18 cellular contexts compared by ENCODE assay signal in genomic region chr5:127849891-127850290, GRCh38.
"Had no signal": no experiment of that assay in that cellular context is flagged by ENCODE, and none has a peak within 500 bp of the region (broad histone marks: within the 10 kb centered on the region; RNA-seq: fewer than 3 reads in every experiment).

No MANE protein-coding gene starts in this region.

- H3K27me3 Mint-ChIP-seq: activated CD4-positive, alpha-beta T cell treated with anti-CD3 and anti-CD28 coated beads for 36 hours; activated naive CD8-positive, alpha-beta T cell treated with anti-CD3 and anti-CD28 coated beads, Interleukin-2, amount 10 ng/mL, durations not matched to agents 7 days and 5 days had no signal

- H3K36me3 Mint-ChIP-seq: activated naive CD8-positive, alpha-beta T cell treated with anti-CD3 and anti-CD28 coated beads, Interleukin-2, amount 10 ng/mL, durations not matched to agents 7 days and 5 days; naive thymus-derived CD8-positive, alpha-beta T cell had no signal

- ATAC-seq: activated CD4-positive, alpha-beta T cell treated with anti-CD3 and anti-CD28 coated beads for 36 hours; activated T-cell treated with anti-CD3 and anti-CD28 coated beads, Interleukin-2, amount 50 U/mL, for 72 hours; heart right ventricle; naive thymus-derived CD8-positive, alpha-beta T cell; sciatic nerve; upper lobe of right lung had no signal

- H3K27me3 ChIP-seq: heart right ventricle, upper lobe of right lung had no signal

- FAIRE-seq: bronchial epithelial cell, kidney had no signal

- H3K4me3 Mint-ChIP-seq: activated CD4-positive, alpha-beta memory T cell treated with anti-CD3 and anti-CD28 coated beads, Interleukin-2, amount 10 ng/mL, durations not matched to agents 7 days and 5 days; activated CD4-positive, alpha-beta T cell treated with anti-CD3 and anti-CD28 coated beads for 36 hours; activated naive CD8-positive, alpha-beta T cell treated with anti-CD3 and anti-CD28 coated beads, Interleukin-2, amount 10 ng/mL, durations not matched to agents 7 days and 5 days; activated T-cell treated with anti-CD3 and anti-CD28 coated beads, Interleukin-2, amount 50 U/mL, for 72 hours; naive thymus-derived CD8-positive, alpha-beta T cell had no signal

- H3K27ac ChIP-seq: heart right ventricle, upper lobe of right lung had no signal

- H3K4me1 ChIP-seq: prostate gland, upper lobe of right lung had no signal

- H3K36me3 ChIP-seq: heart right ventricle, prostate gland, upper lobe of right lung had no signal

- H3K4me1 Mint-ChIP-seq: activated CD4-positive, alpha-beta memory T cell treated with anti-CD3 and anti-CD28 coated beads, Interleukin-2, amount 10 ng/mL, durations not matched to agents 7 days and 5 days; activated CD4-positive, alpha-beta T cell treated with anti-CD3 and anti-CD28 coated beads for 36 hours; activated naive CD8-positive, alpha-beta T cell treated with anti-CD3 and anti-CD28 coated beads, Interleukin-2, amount 10 ng/mL, durations not matched to agents 7 days and 5 days; naive thymus-derived CD8-positive, alpha-beta T cell had no signal

- H3K9me3 ChIP-seq: heart right ventricle, prostate gland, upper lobe of right lung had no signal

- H3K27ac Mint-ChIP-seq: activated CD4-positive, alpha-beta memory T cell treated with anti-CD3 and anti-CD28 coated beads, Interleukin-2, amount 10 ng/mL, durations not matched to agents 7 days and 5 days; activated CD4-positive, alpha-beta T cell treated with anti-CD3 and anti-CD28 coated beads for 36 hours; activated naive CD8-positive, alpha-beta T cell treated with anti-CD3 and anti-CD28 coated beads, Interleukin-2, amount 10 ng/mL, durations not matched to agents 7 days and 5 days; activated T-cell treated with anti-CD3 and anti-CD28 coated beads, Interleukin-2, amount 50 U/mL, for 72 hours; naive thymus-derived CD8-positive, alpha-beta T cell had no signal

- H3K9me3 Mint-ChIP-seq: activated CD4-positive, alpha-beta memory T cell treated with anti-CD3 and anti-CD28 coated beads, Interleukin-2, amount 10 ng/mL, durations not matched to agents 7 days and 5 days; activated naive CD8-positive, alpha-beta T cell treated with anti-CD3 and anti-CD28 coated beads, Interleukin-2, amount 10 ng/mL, durations not matched to agents 7 days and 5 days; naive thymus-derived CD8-positive, alpha-beta T cell had no signal

- DNase-seq: activated CD4-positive, alpha-beta memory T cell treated with anti-CD3 and anti-CD28 coated beads, Interleukin-2, amount 10 ng/mL, durations not matched to agents 7 days and 5 days; activated CD4-positive, alpha-beta T cell treated with anti-CD3 and anti-CD28 coated beads for 36 hours; activated naive CD8-positive, alpha-beta T cell treated with anti-CD3 and anti-CD28 coated beads, Interleukin-2, amount 10 ng/mL, durations not matched to agents 7 days and 5 days; activated T-cell treated with anti-CD3 and anti-CD28 coated beads, Interleukin-2, amount 50 U/mL, for 72 hours; aorta; effector CD4-positive, alpha-beta T cell; foreskin melanocyte; heart right ventricle; kidney; midbrain; naive thymus-derived CD8-positive, alpha-beta T cell; nucleus accumbens; stimulated activated CD4-positive, alpha-beta T cell treated with anti-CD3 and anti-CD28 coated beads, Interleukin-2, amount 100 ng/mL, for 24 hours; stimulated activated naive CD4-positive, alpha-beta T cell treated with Interleukin-2 at 50 U/mL for 16 hours; upper lobe of right lung had no signal

- H3K4me3 ChIP-seq: heart right ventricle, prostate gland, upper lobe of right lung had no signal
